20 cellular contexts compared by ENCODE assay signal in genomic region chr4:20421586-20421985, GRCh38.
"Had no signal": no experiment of that assay in that cellular context is flagged by ENCODE, and none has a peak within 500 bp of the region (broad histone marks: within the 10 kb centered on the region; RNA-seq: fewer than 3 reads in every experiment).

No MANE protein-coding gene starts in this region.

- H3K9me3 Mint-ChIP-seq: natural killer cell treated with Interleukin-12 subunit alpha and Interleukin-12 subunit beta and Interleukin-15 and Interleukin-18, amount 100 ng/mL, for 72 hours had no signal

- H3K9me3 ChIP-seq: pancreas, thyroid gland, upper lobe of left lung, uterus had no signal

- DNase-seq: effector memory CD4-positive, alpha-beta T cell; foreskin melanocyte; head of caudate nucleus; left colon; left ventricle myocardium superior; mesenchymal stem cell; midbrain; occipital lobe; pancreas; right cardiac atrium; stimulated activated CD4-positive, alpha-beta T cell treated with anti-CD3 and anti-CD28 coated beads, Interleukin-2, amount 100 ng/mL, for 48 hours; stimulated activated naive CD4-positive, alpha-beta T cell treated with Interleukin-2 at 50 U/mL for 16 hours; thyroid gland; upper lobe of left lung; uterus had no signal

- H3K27me3 ChIP-seq: hepatocyte, pancreas, thyroid gland, upper lobe of left lung, uterus had no signal

- H3K79me2 ChIP-seq: hepatocyte had no signal

- H3K27ac Mint-ChIP-seq: natural killer cell treated with Interleukin-12 subunit alpha and Interleukin-12 subunit beta and Interleukin-15 and Interleukin-18, amount 100 ng/mL, for 72 hours; progenitor cell of endocrine pancreas had no signal

- H3K4me3 ChIP-seq: hepatocyte, lung, pancreas, smooth muscle cell, thyroid gland, upper lobe of left lung, uterus had no signal

- H3K36me3 Mint-ChIP-seq: natural killer cell treated with Interleukin-12 subunit alpha and Interleukin-12 subunit beta and Interleukin-15 and Interleukin-18, amount 100 ng/mL, for 72 hours had no signal

- H2AFZ ChIP-seq: hepatocyte had no signal

- H3K4me2 ChIP-seq: hepatocyte, smooth muscle cell had no signal

- H3K4me1 ChIP-seq: pancreas, thyroid gland, upper lobe of left lung, uterus had no signal

- H3K36me3 ChIP-seq: pancreas, thyroid gland, upper lobe of left lung, uterus had no signal

- H3K4me3 Mint-ChIP-seq: natural killer cell treated with Interleukin-12 subunit alpha and Interleukin-12 subunit beta and Interleukin-15 and Interleukin-18, amount 100 ng/mL, for 72 hours had no signal

- H3K27ac ChIP-seq: hepatocyte, pancreas, thyroid gland, upper lobe of left lung, uterus had no signal
